ENCODE assay signal across 15 cellular contexts in the genomic region with DNA sequence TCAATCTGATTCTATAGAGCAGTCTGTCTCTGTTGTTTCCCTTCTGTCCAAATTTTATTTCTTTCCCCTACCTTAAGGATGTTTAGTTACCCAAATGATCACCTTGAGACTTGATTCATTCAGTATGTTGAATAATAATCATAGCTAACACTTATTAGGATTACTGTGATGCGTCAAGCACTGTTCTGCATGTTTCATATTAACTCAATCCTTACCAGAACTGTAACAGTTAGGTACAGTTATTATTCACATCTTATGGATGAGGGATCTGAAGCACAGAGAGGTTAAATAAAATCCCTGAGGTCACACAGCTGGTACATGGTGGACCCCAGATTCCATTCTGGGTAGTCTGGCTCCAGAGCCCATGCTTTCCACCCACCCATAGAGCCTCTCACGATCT.
A peak's percentile ranks its signal among the peaks of the same experiment; 100 is the strongest.
DNase-seq lines count a peak whose midpoint lies in the region; ATAC-seq and TF ChIP-seq lines count a peak whose summit lies in the region.
"Had no signal": no experiment of that assay in that cellular context is flagged by ENCODE, and none has a peak within 500 bp of the region (broad histone marks: within the 10 kb centered on the region; RNA-seq: fewer than 3 reads in every experiment).

No MANE protein-coding gene starts in this region.

- DNase-seq in activated naive CD4-positive, alpha-beta T cell treated with anti-CD3 and anti-CD28 coated beads for 36 hours, result no peak
- DNase-seq in activated naive CD4-positive, alpha-beta T cell treated with anti-CD3 and anti-CD28 coated beads, Interleukin-2, amount 50 U/mL, for 16 hours, result no peak
- DNase-seq in fibroblast of lung (ENCODE audit: low read depth in 2 of 2) (no peak), NCI-H748 treated with DMSO at 0.1 percent for 48 hours (lab: John Stamatoyannopoulos, UW) (no peak), NCI-H774 (lab: John Stamatoyannopoulos, UW) (no peak), NCI-H82 (lab: John Stamatoyannopoulos, UW) (no peak)
- no peak for DNase-seq in stimulated activated naive CD8-positive, alpha-beta T cell treated with anti-CD3 and anti-CD28 coated beads, Interleukin-15, amount 100 ng/mL, for 72 hours
- DNase-seq: activated CD4-positive, alpha-beta T cell treated with anti-CD3 and anti-CD28 coated beads for 4 hours; activated gamma-delta T cell treated with Interleukin-2 at 50 U/mL for 16 hours; NCI-H2081; NCI-H526 treated with DMSO at 0.1 percent for 48 hours; stimulated activated CD4-positive, alpha-beta T cell treated with anti-CD3 and anti-CD28 coated beads, Interleukin-4, amount 100 ng/mL, for 1 hour had no signal

- no peak overlapping the region for H3K4me3 Mint-ChIP-seq in activated naive CD4-positive, alpha-beta T cell treated with anti-CD3 and anti-CD28 coated beads for 36 hours
- peak overlapping the region; percentile 82 to 85 for H3K4me3 Mint-ChIP-seq in stimulated activated naive CD8-positive, alpha-beta T cell treated with anti-CD3 and anti-CD28 coated beads, Interleukin-15, amount 100 ng/mL, for 72 hours

- H3K79me2 ChIP-seq in Loucy (ENCODE audit: insufficient read depth, low read length), result peaks cover 12% of the 10 kb centered on the region
- no peaks in the 10 kb centered on the region for H3K79me2 ChIP-seq in fibroblast of lung (ENCODE audit: control insufficient read depth, insufficient read depth, low read length)

- H3K9ac ChIP-seq in Loucy (ENCODE audit: low read depth, low read length, poor library complexity, severe bottlenecking) (peak overlapping the region; percentile 58), fibroblast of lung (ENCODE audit: insufficient read depth, low read length) (no peak overlapping the region)

- no peaks in the 10 kb centered on the region for H3K9me3 Mint-ChIP-seq in activated naive CD4-positive, alpha-beta T cell treated with anti-CD3 and anti-CD28 coated beads for 36 hours
- no peaks in the 10 kb centered on the region for H3K9me3 Mint-ChIP-seq in stimulated activated naive CD8-positive, alpha-beta T cell treated with anti-CD3 and anti-CD28 coated beads, Interleukin-15, amount 100 ng/mL, for 72 hours

- H4K20me1 ChIP-seq in Loucy (ENCODE audit: insufficient read depth, low read length, poor library complexity, severe bottlenecking) (no peaks in the 10 kb centered on the region), fibroblast of lung (ENCODE audit: control insufficient read depth, extremely low read depth, insufficient read depth, low read length) (no peaks in the 10 kb centered on the region)

- H3K27ac ChIP-seq in fibroblast of lung (ENCODE audit: insufficient read depth, low read length), result no peak overlapping the region
- H3K27ac ChIP-seq: RWPE1 had no signal

- peaks cover 5% of the 10 kb centered on the region for H3K36me3 Mint-ChIP-seq in activated naive CD4-positive, alpha-beta T cell treated with anti-CD3 and anti-CD28 coated beads for 36 hours (ENCODE audit: low read depth)

- peaks cover 32% of the 10 kb centered on the region for H3K4me1 Mint-ChIP-seq in activated naive CD4-positive, alpha-beta T cell treated with anti-CD3 and anti-CD28 coated beads for 36 hours (ENCODE audit: low read depth)
- H3K4me1 Mint-ChIP-seq in stimulated activated naive CD8-positive, alpha-beta T cell treated with anti-CD3 and anti-CD28 coated beads, Interleukin-15, amount 100 ng/mL, for 72 hours, result peaks cover 66% of the 10 kb centered on the region

- peak overlapping the region; percentile 79 for H3K27ac Mint-ChIP-seq in activated naive CD4-positive, alpha-beta T cell treated with anti-CD3 and anti-CD28 coated beads for 36 hours
- H3K27ac Mint-ChIP-seq in stimulated activated naive CD8-positive, alpha-beta T cell treated with anti-CD3 and anti-CD28 coated beads, Interleukin-15, amount 100 ng/mL, for 72 hours, result peak overlapping the region; percentile 88 to 94

- H3K9me3 ChIP-seq in Loucy (ENCODE audit: insufficient read depth, low read depth, low read length) (no peaks in the 10 kb centered on the region), fibroblast of lung (ENCODE audit: control insufficient read depth, insufficient read depth, low read depth, low read length) (no peaks in the 10 kb centered on the region)

- no peak for TF ChIP-seq CTCF in Loucy (conservative IDR thresholded peaks at IDR 0.05; ENCODE audit: low read length)
- TF ChIP-seq CTCF in fibroblast of lung (conservative IDR thresholded peaks at IDR 0.05 in 1 of 2, IDR thresholded peaks at IDR 0.05 in 1 of 2; ENCODE audit: low read depth in 1 of 2, low read length in 2 of 2), result no peak

- CTCF ChIA-PET in activated naive CD4-positive, alpha-beta T cell treated with anti-CD3 and anti-CD28 coated beads for 36 hours (lab: Charles Lee), result interaction anchor here (1.0 to 1.1 kb wide), 2 partner anchors 23 to 85 kb away, joined by 3 to 4 read pairs; no protein-coding TSS in a partner anchor

- peaks cover 47% of the 10 kb centered on the region; the same call in 1 of the 2 replicates for H3K36me3 ChIP-seq in Loucy (ENCODE audit: insufficient read depth, low read length)
- no peaks in the 10 kb centered on the region for H3K36me3 ChIP-seq in fibroblast of lung (ENCODE audit: control insufficient read depth, insufficient read depth, low read length)

- peak; percentile 64 for ATAC-seq in stimulated activated naive CD8-positive, alpha-beta T cell treated with anti-CD3 and anti-CD28 coated beads, Interleukin-15, amount 100 ng/mL, for 72 hours

- H3F3A ChIP-seq in Loucy (ENCODE audit: low read depth), result no peaks in the 10 kb centered on the region

- H3K9me2 ChIP-seq in Loucy (replicated peaks; ENCODE audit: low read depth, low read length), result no peaks in the 10 kb centered on the region

- H2AFZ ChIP-seq in Loucy (ENCODE audit: low read length) (no peak overlapping the region), fibroblast of lung (ENCODE audit: low read length) (no peak overlapping the region)

- H3K4me2 ChIP-seq in Loucy (ENCODE audit: low read depth, low read length, poor library complexity, severe bottlenecking) (peak overlapping the region; percentile 68), fibroblast of lung (ENCODE audit: extremely low read depth, insufficient read depth, low read length) (peak overlapping the region; percentile 30)

- H3K27me3 ChIP-seq in Loucy (ENCODE audit: insufficient read depth, low read length, poor library complexity, severe bottlenecking), result no peaks in the 10 kb centered on the region
- no peaks in the 10 kb centered on the region for H3K27me3 ChIP-seq in fibroblast of lung (ENCODE audit: control insufficient read depth, insufficient read depth, low read length)

- no peaks in the 10 kb centered on the region for H3K27me3 Mint-ChIP-seq in activated naive CD4-positive, alpha-beta T cell treated with anti-CD3 and anti-CD28 coated beads for 36 hours (ENCODE audit: low read depth)
- no peaks in the 10 kb centered on the region for H3K27me3 Mint-ChIP-seq in stimulated activated naive CD8-positive, alpha-beta T cell treated with anti-CD3 and anti-CD28 coated beads, Interleukin-15, amount 100 ng/mL, for 72 hours

- peaks cover 57% of the 10 kb centered on the region for H3K4me1 ChIP-seq in Loucy (ENCODE audit: insufficient read depth, low read length, poor library complexity, severe bottlenecking)
- H3K4me1 ChIP-seq in fibroblast of lung (ENCODE audit: control insufficient read depth, extremely low read depth, insufficient read depth, low read length), result no peaks in the 10 kb centered on the region

- peak overlapping the region; percentile 47 for H3K4me3 ChIP-seq in Loucy (ENCODE audit: low read length, poor library complexity, severe bottlenecking)
- H3K4me3 ChIP-seq in fibroblast of lung (replicated peaks in 1 of 4; ENCODE audit: control extremely low read depth in 1 of 4, insufficient read depth in 1 of 4, low read depth in 3 of 4, low read length in 4 of 4), result no peak overlapping the region
- H3K4me3 ChIP-seq: lung had no signal

- intact Hi-C loops in activated naive CD4-positive, alpha-beta T cell treated with anti-CD3 and anti-CD28 coated beads for 36 hours (cut with micrococcal nuclease), result loop anchor here (1.0 to 5.0 kb wide), 2 partner anchors 35 to 186 kb away; a partner anchor contains a TSS
